In the genomic region with DNA sequence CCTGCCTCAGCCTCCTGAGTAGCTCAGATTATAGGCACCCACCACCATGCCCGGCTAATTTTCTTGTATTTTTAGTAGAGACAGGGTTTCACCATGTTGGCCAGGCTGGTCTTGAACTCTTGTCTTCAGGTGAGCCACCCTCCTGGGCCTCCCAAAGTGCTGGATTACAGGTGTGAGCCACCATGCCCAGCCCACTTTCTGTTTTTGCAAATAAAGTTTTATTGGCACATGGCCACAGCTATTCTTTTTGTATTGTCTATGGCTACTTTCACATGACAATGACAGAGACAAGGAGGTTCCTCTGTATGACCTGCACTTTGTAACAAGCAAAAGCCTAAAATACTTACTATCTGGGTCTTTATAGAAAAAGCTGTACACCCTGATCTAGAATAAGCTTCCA, we compare ENCODE assay signal across 27 cellular contexts. TPM values are rescaled to one million over a fixed set of nuclear protein-coding genes. Genes with fewer than 3 reads are reported as not detected.
DNase-seq lines count a peak whose midpoint lies in the region; ATAC-seq and TF ChIP-seq lines count a peak whose summit lies in the region.
"Had no signal": no experiment of that assay in that cellular context is flagged by ENCODE, and none has a peak within 500 bp of the region (broad histone marks: within the 10 kb centered on the region; RNA-seq: fewer than 3 reads in every experiment).

No MANE protein-coding gene starts in this region.

- no peak for TF ChIP-seq CTCF in CD8-positive, alpha-beta T cell (IDR thresholded peaks at IDR 0.05)
- TF ChIP-seq CTCF in suprapubic skin (IDR thresholded peaks at IDR 0.05): no peak

- peaks cover 28% of the 10 kb centered on the region for H3K4me1 Mint-ChIP-seq in activated T-cell treated with anti-CD3 and anti-CD28 coated beads, Interleukin-2, amount 50 U/mL, for 4 hours (ENCODE audit: low read depth)
- H3K4me1 Mint-ChIP-seq in CD8-positive, alpha-beta T cell (ENCODE audit: low read depth): peaks cover 26% of the 10 kb centered on the region
- H3K4me1 Mint-ChIP-seq in activated CD4-positive, alpha-beta memory T cell treated with anti-CD3 and anti-CD28 coated beads for 36 hours (ENCODE audit: low read depth): peaks cover 25% of the 10 kb centered on the region
- H3K4me1 Mint-ChIP-seq in effector memory CD8-positive, alpha-beta T cell (ENCODE audit: low read depth in 2 of 2): peaks cover 21 to 35% of the 10 kb centered on the region in 2 donors
- H3K4me1 Mint-ChIP-seq: nephron had no signal

- no peaks in the 10 kb centered on the region for H3K27me3 Mint-ChIP-seq in activated T-cell treated with anti-CD3 and anti-CD28 coated beads, Interleukin-2, amount 50 U/mL, for 4 hours (ENCODE audit: low read depth)
- no peaks in the 10 kb centered on the region for H3K27me3 Mint-ChIP-seq in CD8-positive, alpha-beta T cell (ENCODE audit: low read depth)
- no peaks in the 10 kb centered on the region for H3K27me3 Mint-ChIP-seq in activated CD4-positive, alpha-beta memory T cell treated with anti-CD3 and anti-CD28 coated beads for 36 hours
- H3K27me3 Mint-ChIP-seq in effector memory CD8-positive, alpha-beta T cell: no peaks in the 10 kb centered on the region
- H3K27me3 Mint-ChIP-seq: type B pancreatic cell had no signal

- H3K36me3 Mint-ChIP-seq in activated T-cell treated with anti-CD3 and anti-CD28 coated beads, Interleukin-2, amount 50 U/mL, for 4 hours (ENCODE audit: insufficient read depth): peaks cover 23% of the 10 kb centered on the region
- H3K36me3 Mint-ChIP-seq in CD8-positive, alpha-beta T cell: peaks cover 69% of the 10 kb centered on the region
- H3K36me3 Mint-ChIP-seq in activated CD4-positive, alpha-beta memory T cell treated with anti-CD3 and anti-CD28 coated beads for 36 hours: peaks cover 3% of the 10 kb centered on the region
- H3K36me3 Mint-ChIP-seq in effector memory CD8-positive, alpha-beta T cell (ENCODE audit: insufficient read depth): peaks cover 35% of the 10 kb centered on the region

- CTCF ChIA-PET in CD8-positive, alpha-beta T cell (lab: Charles Lee): interaction anchor here (0.6 to 3.7 kb wide), 4 partner anchors 18 to 380 kb away, joined by 3 to 16 read pairs (median 4); partner anchors contain the start of gene DIABLO
- CTCF ChIA-PET in activated CD4-positive, alpha-beta memory T cell treated with anti-CD3 and anti-CD28 coated beads for 36 hours (lab: Charles Lee): interaction anchor here (1.2 to 2.5 kb wide), 4 partner anchors 18 to 191 kb away, joined by 4 to 10 read pairs (median 8); partner anchors contain the start of genes DIABLO and VPS33A

- H3K4me1 ChIP-seq in CD8-positive, alpha-beta T cell (ENCODE audit: insufficient read depth, low read length): peaks cover 19% of the 10 kb centered on the region
- no peaks in the 10 kb centered on the region for H3K4me1 ChIP-seq in suprapubic skin
- H3K4me1 ChIP-seq: colonic mucosa, SJCRH30 had no signal

- no peaks in the 10 kb centered on the region for H3K27me3 ChIP-seq in CD8-positive, alpha-beta T cell (ENCODE audit: insufficient read depth, low read length)
- H3K27me3 ChIP-seq in suprapubic skin: no peaks in the 10 kb centered on the region
- H3K27me3 ChIP-seq: BE2C, colonic mucosa, MG63, SJCRH30 had no signal

- 90% methylated on average over 1 of the region's 1 CpG for WGBS in suprapubic skin

- H3K4me3 ChIP-seq in CD8-positive, alpha-beta T cell (ENCODE audit: low read depth, low read length): no peak overlapping the region
- no peak overlapping the region for H3K4me3 ChIP-seq in suprapubic skin
- H3K4me3 ChIP-seq: colonic mucosa, lung, MG63, SJCRH30 had no signal

- TF ChIP-seq EP300 in suprapubic skin (IDR thresholded peaks at IDR 0.05): no peak

- H3K27ac Mint-ChIP-seq in CD8-positive, alpha-beta T cell: peak overlapping the region; percentile 79
- peak overlapping the region; percentile 83 for H3K27ac Mint-ChIP-seq in activated CD4-positive, alpha-beta memory T cell treated with anti-CD3 and anti-CD28 coated beads for 36 hours
- peak overlapping the region; percentile 89 to 92 for H3K27ac Mint-ChIP-seq in effector memory CD8-positive, alpha-beta T cell
- H3K27ac Mint-ChIP-seq: nephron, type B pancreatic cell had no signal

- H3K9me3 ChIP-seq in CD8-positive, alpha-beta T cell (ENCODE audit: low read length): no peaks in the 10 kb centered on the region
- H3K9me3 ChIP-seq in suprapubic skin: no peaks in the 10 kb centered on the region
- H3K9me3 ChIP-seq: BE2C, colonic mucosa, MG63, SJCRH30 had no signal

- no peak for DNase-seq in activated T-cell treated with anti-CD3 and anti-CD28 coated beads, Interleukin-2, amount 50 U/mL, for 4 hours
- DNase-seq in activated T-cell treated with anti-CD3 and anti-CD28 coated beads, Interleukin-2, amount 50 U/mL, for 1 hour: no peak
- no peak for DNase-seq in CD8-positive, alpha-beta T cell
- DNase-seq in activated CD4-positive, alpha-beta memory T cell treated with anti-CD3 and anti-CD28 coated beads for 36 hours: peak; percentile 19
- no peak for DNase-seq in effector memory CD8-positive, alpha-beta T cell
- no peak for DNase-seq in suprapubic skin (ENCODE audit: low spot score in 2 of 2)
- no peak for DNase-seq in activated gamma-delta T cell (lab: John Stamatoyannopoulos, UW)
- DNase-seq: BE2C; Calu3; colonic mucosa; DMS79 treated with DMSO at 0.1 percent for 48 hours; effector CD8-positive, alpha-beta T cell; erythroblast; head of caudate nucleus; kidney glomerular epithelial cell; MG63; NCI-H1105 treated with DMSO at 0.1 percent for 48 hours; NCI-H2029; NCI-H69; SJCRH30; stimulated activated CD8-positive, alpha-beta memory T cell treated with anti-CD3 and anti-CD28 coated beads, Interleukin-4, amount 100 ng/mL, for 48 hours had no signal

- peak overlapping the region; percentile 71 for H3K4me3 Mint-ChIP-seq in activated T-cell treated with anti-CD3 and anti-CD28 coated beads, Interleukin-2, amount 50 U/mL, for 4 hours
- peak overlapping the region; percentile 30 for H3K4me3 Mint-ChIP-seq in CD8-positive, alpha-beta T cell
- peak overlapping the region; percentile 74 for H3K4me3 Mint-ChIP-seq in activated CD4-positive, alpha-beta memory T cell treated with anti-CD3 and anti-CD28 coated beads for 36 hours
- peak overlapping the region; percentile 85 to 91 for H3K4me3 Mint-ChIP-seq in effector memory CD8-positive, alpha-beta T cell
- H3K4me3 Mint-ChIP-seq: nephron, type B pancreatic cell had no signal

- ATAC-seq in activated T-cell treated with anti-CD3 and anti-CD28 coated beads, Interleukin-2, amount 50 U/mL, for 4 hours: no peak
- no peak for ATAC-seq in CD8-positive, alpha-beta T cell
- ATAC-seq in effector memory CD8-positive, alpha-beta T cell (replicated peaks): no peak
- no peak for ATAC-seq in GM19328 (IDR thresholded peaks at IDR 0.05; ENCODE audit: unreplicated experiment)
- ATAC-seq: HCT116 had no signal

- intact Hi-C loops in CD8-positive, alpha-beta T cell (cut with DNase I, micrococcal nuclease): loop anchor here (2.0 kb wide), 2 partner anchors 19 to 21 kb away; partner anchors contain the start of genes DIABLO (in 2 of the 2) and VPS33A (in 1 of the 2)
- intact Hi-C loops in activated CD4-positive, alpha-beta memory T cell treated with anti-CD3 and anti-CD28 coated beads for 36 hours (cut with micrococcal nuclease): loop anchor here (1.0 kb wide), 1 partner anchor 21 kb away; the partner anchor contains the start of gene VPS33A

- H3K27ac ChIP-seq in CD8-positive, alpha-beta T cell (ENCODE audit: low read depth, low read length): no peak overlapping the region
- H3K27ac ChIP-seq in suprapubic skin: no peak overlapping the region
- H3K27ac ChIP-seq: colonic mucosa, SJCRH30 had no signal

- POLR2A ChIA-PET in CD8-positive, alpha-beta T cell (lab: Charles Lee): interaction anchor here (0.7 to 2.4 kb wide), 7 partner anchors 10 to 255 kb away, joined by 3 to 42 read pairs (median 5); partner anchors contain the start of genes DIABLO, VPS33A and ZCCHC8
- POLR2A ChIA-PET in activated CD4-positive, alpha-beta memory T cell treated with anti-CD3 and anti-CD28 coated beads for 36 hours (lab: Charles Lee): interaction anchor here (0.8 to 2.7 kb wide), 5 partner anchors 20 to 255 kb away, joined by 3 to 12 read pairs (median 6); partner anchors contain the start of genes DIABLO, VPS33A and ZCCHC8

- TF ChIP-seq POLR2A in suprapubic skin (IDR thresholded peaks at IDR 0.05): no peak

- H3K36me3 ChIP-seq in CD8-positive, alpha-beta T cell (ENCODE audit: insufficient read depth, low read length): peaks cover 5% of the 10 kb centered on the region
- H3K36me3 ChIP-seq in suprapubic skin: peaks cover 63% of the 10 kb centered on the region
- H3K36me3 ChIP-seq: MG63 had no signal

- no peaks in the 10 kb centered on the region for H3K9me3 Mint-ChIP-seq in activated T-cell treated with anti-CD3 and anti-CD28 coated beads, Interleukin-2, amount 50 U/mL, for 4 hours
- no peaks in the 10 kb centered on the region for H3K9me3 Mint-ChIP-seq in CD8-positive, alpha-beta T cell
- no peaks in the 10 kb centered on the region for H3K9me3 Mint-ChIP-seq in activated CD4-positive, alpha-beta memory T cell treated with anti-CD3 and anti-CD28 coated beads for 36 hours
- no peaks in the 10 kb centered on the region for H3K9me3 Mint-ChIP-seq in effector memory CD8-positive, alpha-beta T cell
- H3K9me3 Mint-ChIP-seq: nephron, type B pancreatic cell had no signal

RNA-seq across cellular contexts. Expression of gene DIABLO, which starts 19.7 kb away (rescaled TPM):
- 10 to 100 TPM; 66.4 to 75.3 (median 72.5) TPM for total RNA-seq in activated T-cell treated with anti-CD3 and anti-CD28 coated beads, Interleukin-2, amount 50 U/mL, for 4 hours
- 100 to 1,000 TPM; 104 to 112 TPM for total RNA-seq in CD8-positive, alpha-beta T cell
- 10 to 100 TPM; 51.8 to 52.0 TPM for total RNA-seq in activated CD4-positive, alpha-beta memory T cell treated with anti-CD3 and anti-CD28 coated beads for 36 hours
- 10 to 100 TPM; 33.3 to 58.3 (median 53.3) TPM for total RNA-seq in suprapubic skin

RNA-seq across cellular contexts. Expression of gene VPS33A, which starts 20.7 kb away (rescaled TPM):
- 10 to 100 TPM; 31.4 to 35.6 (median 32.3) TPM for total RNA-seq in activated T-cell treated with anti-CD3 and anti-CD28 coated beads, Interleukin-2, amount 50 U/mL, for 4 hours
- total RNA-seq in CD8-positive, alpha-beta T cell: 10 to 100 TPM; 11.6 to 13.1 TPM
- 10 to 100 TPM; 24.2 to 24.6 TPM for total RNA-seq in activated CD4-positive, alpha-beta memory T cell treated with anti-CD3 and anti-CD28 coated beads for 36 hours
- 10 to 100 TPM; 13.6 to 19.4 (median 15.1) TPM for total RNA-seq in suprapubic skin

RNA-seq across cellular contexts. Expression of gene B3GNT4, which starts 42.0 kb away (rescaled TPM):
- total RNA-seq in activated T-cell treated with anti-CD3 and anti-CD28 coated beads, Interleukin-2, amount 50 U/mL, for 4 hours: under 1 TPM; 0.16 to 0.43 (median 0.19) TPM
- not detected for total RNA-seq in CD8-positive, alpha-beta T cell
- total RNA-seq in activated CD4-positive, alpha-beta memory T cell treated with anti-CD3 and anti-CD28 coated beads for 36 hours: 1 to 10 TPM; 2.3 to 3.6 TPM
- 10 to 100 TPM in 1 of 4 donors, 1 to 10 TPM in 3; 3.3 to 12.9 (median 5.6) TPM for total RNA-seq in suprapubic skin
- total RNA-seq: osteoblast had no signal

Comparison
In these comparisons a context has a peak if more than half of its experiments do, and no peak if none do; other contexts are left out.
1. H3K4me3 Mint-ChIP-seq: peak in every context shown above with its lines; median percentile 88 in effector memory CD8-positive, alpha-beta T cell; 74 in activated CD4-positive, alpha-beta memory T cell treated with anti-CD3 and anti-CD28 coated beads for 36 hours; 71 in activated T-cell treated with anti-CD3 and anti-CD28 coated beads, Interleukin-2, amount 50 U/mL, for 4 hours; 30 in CD8-positive, alpha-beta T cell.